ENCODE assay signal across 22 cellular contexts in genomic region chr12:127070512-127071157, GRCh38.
DNase-seq lines count a peak whose midpoint lies in the region; ATAC-seq, FAIRE-seq and TF ChIP-seq lines count a peak whose summit lies in the region.
"Had no signal": no experiment of that assay in that cellular context is flagged by ENCODE, and none has a peak within 500 bp of the region (broad histone marks: within the 10 kb centered on the region; RNA-seq: fewer than 3 reads in every experiment).

No MANE protein-coding gene starts in this region.

- H3K4me1 ChIP-seq in K562 (replicated peaks in 1 of 2; ENCODE audit: control insufficient read depth in 2 of 2, insufficient read depth in 2 of 2, low read length in 2 of 2) (peaks cover 0 to 4% of the 10 kb centered on the region in 2 experiments; a peak in 1 of 5 replicates), vagina (no peaks in the 10 kb centered on the region)
- H3K4me1 ChIP-seq in CD8-positive, alpha-beta memory T cell (ENCODE audit: insufficient read depth, low read length) = no peaks in the 10 kb centered on the region
- H3K4me1 ChIP-seq: BLaER1, Peyer's patch had no signal

- CTCF ChIA-PET in K562 (lab: Yijun Ruan, JAX; ENCODE audit: low intra/inter-chr PET ratio) = no interaction called here
- CTCF ChIA-PET in CD8-positive, alpha-beta memory T cell (lab: Charles Lee) = no interaction called here

- ATAC-seq in K562 = no peak
- no peak for ATAC-seq in esophagus mucosa
- ATAC-seq: GM12878 had no signal

- H3K4me3 ChIP-seq in K562 (no peak overlapping the region), neural cell (ENCODE audit: low read length) (no peak overlapping the region), vagina (no peak overlapping the region)
- no peak overlapping the region for H3K4me3 ChIP-seq in CD8-positive, alpha-beta memory T cell (ENCODE audit: low read length)
- H3K4me3 ChIP-seq: BLaER1, GM12878, Peyer's patch had no signal

- POLR2A ChIA-PET in K562 (lab: Yijun Ruan, JAX) = interaction anchor here (0.6 to 2.0 kb wide), 2 partner anchors 13 to 55 kb away, joined by 4 read pairs; no protein-coding TSS in a partner anchor
- POLR2A ChIA-PET in CD8-positive, alpha-beta memory T cell (lab: Charles Lee) = no interaction called here

- H3K4me3 Mint-ChIP-seq in CD8-positive, alpha-beta memory T cell = no peak overlapping the region
- H3K4me3 Mint-ChIP-seq: CD4-positive, CD25-positive, alpha-beta regulatory T cell; IgD-negative memory B cell had no signal

- H3K27me3 ChIP-seq in K562 (ENCODE audit: control insufficient read depth in 2 of 2, insufficient read depth in 2 of 2, low read length in 2 of 2) (no peaks in the 10 kb centered on the region), neural cell (ENCODE audit: insufficient read depth, low read depth, low read length) (no peaks in the 10 kb centered on the region), vagina (no peaks in the 10 kb centered on the region)
- no peaks in the 10 kb centered on the region for H3K27me3 ChIP-seq in CD8-positive, alpha-beta memory T cell (ENCODE audit: insufficient read depth, low read length, poor library complexity, severe bottlenecking)
- H3K27me3 ChIP-seq: BLaER1, Peyer's patch had no signal

- TF ChIP-seq RAD21 in K562 (CRISPR knock-in tag; conservative IDR thresholded peaks at IDR 0.05 in 1 of 2, IDR thresholded peaks at IDR 0.05 in 1 of 2) (no peak), neural cell (conservative IDR thresholded peaks at IDR 0.05) (no peak)

- H2AFZ ChIP-seq in K562 (ENCODE audit: low read depth, low read length) (no peak overlapping the region), neural cell (ENCODE audit: low read depth, low read length) (no peak overlapping the region)

- FAIRE-seq in K562 (lab: Jason Lieb, UNC) = no peak
- FAIRE-seq: D721Med, GM12878, H1 had no signal

- peaks cover 3 to 20% of the 10 kb centered on the region in 2 donors for H3K27me3 Mint-ChIP-seq in CD8-positive, alpha-beta memory T cell
- H3K27me3 Mint-ChIP-seq: CD4-positive, CD25-positive, alpha-beta regulatory T cell; IgD-negative memory B cell had no signal

- no TSS peak for BruUV-seq in K562 (replicated peaks; lab: Mats Ljungman, UMichigan)

- H3K9me2 ChIP-seq in neural cell (ENCODE audit: insufficient read depth, low read length) = no peaks in the 10 kb centered on the region

- no peak overlapping the region for H3K27ac Mint-ChIP-seq in CD8-positive, alpha-beta memory T cell
- H3K27ac Mint-ChIP-seq: CD4-positive, CD25-positive, alpha-beta regulatory T cell; IgD-negative memory B cell had no signal

- H3K4me1 Mint-ChIP-seq in CD8-positive, alpha-beta memory T cell = no peaks in the 10 kb centered on the region
- H3K4me1 Mint-ChIP-seq: CD4-positive, CD25-positive, alpha-beta regulatory T cell; IgD-negative memory B cell had no signal

- H4K20me1 ChIP-seq in K562 (replicated peaks; ENCODE audit: control insufficient read depth, insufficient read depth, low read length) (no peaks in the 10 kb centered on the region), neural cell (ENCODE audit: insufficient read depth) (no peaks in the 10 kb centered on the region)
- H4K20me1 ChIP-seq: BLaER1 had no signal

- TF ChIP-seq POLR2A in K562 (conservative IDR thresholded peaks at IDR 0.05) (no peak), vagina (IDR thresholded peaks at IDR 0.05) (no peak)

- no peaks in the 10 kb centered on the region for H3K9me3 ChIP-seq in K562 (replicated peaks; ENCODE audit: control insufficient read depth, insufficient read depth, low read depth, low read length)
- no peaks in the 10 kb centered on the region for H3K9me3 ChIP-seq in neural cell (ENCODE audit: low read length)
- H3K9me3 ChIP-seq in CD8-positive, alpha-beta memory T cell (ENCODE audit: low read length) = no peaks in the 10 kb centered on the region
- H3K9me3 ChIP-seq in vagina = no peaks in the 10 kb centered on the region
- H3K9me3 ChIP-seq: BLaER1, Peyer's patch had no signal

- H3K79me2 ChIP-seq in K562 (ENCODE audit: control insufficient read depth, insufficient read depth, low read length) (peaks cover 41% of the 10 kb centered on the region), neural cell (replicated peaks; ENCODE audit: insufficient read depth, low read length) (no peaks in the 10 kb centered on the region)

- intact Hi-C loops in K562 (cut with micrococcal nuclease) = no loop called here
- intact Hi-C loops in vagina (cut with DNase I) = no loop called here

- H3K9ac ChIP-seq in K562 (ENCODE audit: insufficient read depth in 1 of 2, low read depth in 2 of 2, low read length in 2 of 2) (no peak overlapping the region), neural cell (ENCODE audit: low read length) (no peak overlapping the region)
- H3K9ac ChIP-seq: BLaER1 had no signal

- H3K36me3 ChIP-seq in K562 (ENCODE audit: control insufficient read depth, insufficient read depth, low read length) (peaks cover 28% of the 10 kb centered on the region; the same call in 2 of the 3 replicates), neural cell (ENCODE audit: insufficient read depth, low read length) (no peaks in the 10 kb centered on the region), vagina (no peaks in the 10 kb centered on the region)
- no peaks in the 10 kb centered on the region for H3K36me3 ChIP-seq in CD8-positive, alpha-beta memory T cell (ENCODE audit: insufficient read depth, low read length)
- H3K36me3 ChIP-seq: BLaER1, Peyer's patch had no signal

- DNase-seq in NCI-H1417 (lab: John Stamatoyannopoulos, UW) (peak; percentile 5 to 62 (median 57)), NCI-H1417 treated with DMSO at 0.1 percent for 48 hours (lab: John Stamatoyannopoulos, UW) (no peak), M059J (ENCODE audit: low read depth) (peak; percentile 19), K562 (ENCODE audit: extremely low read depth in 1 of 4, low spot score in 3 of 4) (no peak), vagina (ENCODE audit: extremely low spot score in 2 of 2) (no peak)
- DNase-seq in CD8-positive, alpha-beta memory T cell = no peak
- DNase-seq: CD4-positive, CD25-positive, alpha-beta regulatory T cell; GDM1; HCEC 1CT; NCI-H1105; NCI-H2029 treated with DMSO at 0.1 percent for 48 hours; NCI-H2171 treated with DMSO at 0.1 percent for 48 hours; NCI-H82; Peyer's patch; SHP77 treated with DMSO at 0.1 percent for 48 hours had no signal

- H3K27ac ChIP-seq in K562 (ENCODE audit: extremely low read depth, low read depth, low read length) (no peak overlapping the region), neural cell (ENCODE audit: low read length) (no peak overlapping the region), vagina (no peak overlapping the region)
- no peak overlapping the region for H3K27ac ChIP-seq in CD8-positive, alpha-beta memory T cell (ENCODE audit: low read depth, low read length)
- H3K27ac ChIP-seq: BLaER1, Peyer's patch had no signal

- in situ Hi-C loops in K562 (cut with MboI) = no loop called here

- no peak overlapping the region for H3K4me2 ChIP-seq in K562 (ENCODE audit: insufficient read depth, low read length)
- peak overlapping the region; percentile 31 for H3K4me2 ChIP-seq in neural cell (ENCODE audit: low read length)
- H3K4me2 ChIP-seq: BLaER1 had no signal

- TF ChIP-seq EP300 in K562 (IDR thresholded peaks at IDR 0.05; ENCODE audit: low read length) = no peak
- TF ChIP-seq EP300 in neural cell (conservative IDR thresholded peaks at IDR 0.05; ENCODE audit: poor library complexity, severe bottlenecking) = peak; percentile 26

- no peaks in the 10 kb centered on the region for H3K9me3 Mint-ChIP-seq in CD8-positive, alpha-beta memory T cell
- H3K9me3 Mint-ChIP-seq: IgD-negative memory B cell had no signal

- H3F3A ChIP-seq in neural cell (ENCODE audit: insufficient read depth, low read length, poor library complexity, severe bottlenecking) = no peaks in the 10 kb centered on the region

- WGBS in K562 (ENCODE audit: insufficient coverage, low coverage, missing lambda C conversion rate) = 20% methylated on average over 2 of the region's 2 CpGs

- TF ChIP-seq CTCF in K562 (IDR thresholded peaks at IDR 0.05 in 2 of 3, conservative IDR thresholded peaks at IDR 0.05 in 1 of 3; ENCODE audit: insufficient read depth in 2 of 3, low read depth in 1 of 3, low read length in 3 of 3) = no peak
- TF ChIP-seq CTCF in neural cell (IDR thresholded peaks at IDR 0.05; ENCODE audit: poor library complexity, severe bottlenecking) = no peak
- TF ChIP-seq CTCF in vagina (IDR thresholded peaks at IDR 0.05) = no peak

- H3K9me1 ChIP-seq in K562 (ENCODE audit: control insufficient read depth, insufficient read depth, low read length) = no peaks in the 10 kb centered on the region

- H3K36me3 Mint-ChIP-seq in CD8-positive, alpha-beta memory T cell = no peaks in the 10 kb centered on the region
- H3K36me3 Mint-ChIP-seq: CD4-positive, CD25-positive, alpha-beta regulatory T cell; IgD-negative memory B cell had no signal

TF ChIP-seq in K562, 482 proteins besides CTCF, POLR2A, EP300 and RAD21:
- TF ChIP-seq NFIC (IDR thresholded peaks at IDR 0.05) = no peak
- TF ChIP-seq RFX1 (IDR thresholded peaks at IDR 0.05) = peak; percentile 80

TF ChIP-seq in neural cell, 6 proteins besides CTCF, POLR2A, EP300 and RAD21:
- TF ChIP-seq TAF1 (IDR thresholded peaks at IDR 0.05; ENCODE audit: low read depth) = no peak
- no peak for TF ChIP-seq EZH2 (IDR thresholded peaks at IDR 0.05; ENCODE audit: borderline replicate concordance, insufficient read depth, low read length, poor library complexity, severe bottlenecking)
- no peak for TF ChIP-seq REST (IDR thresholded peaks at IDR 0.05; ENCODE audit: borderline replicate concordance)
- no peak for TF ChIP-seq MXI1 (conservative IDR thresholded peaks at IDR 0.05; ENCODE audit: poor library complexity, severe bottlenecking)

Comparison
In these comparisons a context has a peak if more than half of its experiments do, and no peak if none do; other contexts are left out.
1. DNase-seq: peak in NCI-H1417 (3 of 3) and M059J (single experiment); none in NCI-H1417 treated with DMSO at 0.1 percent for 48 hours (single experiment), K562 (0 of 4), CD8-positive, alpha-beta memory T cell (0 of 5) and vagina (0 of 2).